ENCODE assay signal across 1 cellular context in the genomic region with DNA sequence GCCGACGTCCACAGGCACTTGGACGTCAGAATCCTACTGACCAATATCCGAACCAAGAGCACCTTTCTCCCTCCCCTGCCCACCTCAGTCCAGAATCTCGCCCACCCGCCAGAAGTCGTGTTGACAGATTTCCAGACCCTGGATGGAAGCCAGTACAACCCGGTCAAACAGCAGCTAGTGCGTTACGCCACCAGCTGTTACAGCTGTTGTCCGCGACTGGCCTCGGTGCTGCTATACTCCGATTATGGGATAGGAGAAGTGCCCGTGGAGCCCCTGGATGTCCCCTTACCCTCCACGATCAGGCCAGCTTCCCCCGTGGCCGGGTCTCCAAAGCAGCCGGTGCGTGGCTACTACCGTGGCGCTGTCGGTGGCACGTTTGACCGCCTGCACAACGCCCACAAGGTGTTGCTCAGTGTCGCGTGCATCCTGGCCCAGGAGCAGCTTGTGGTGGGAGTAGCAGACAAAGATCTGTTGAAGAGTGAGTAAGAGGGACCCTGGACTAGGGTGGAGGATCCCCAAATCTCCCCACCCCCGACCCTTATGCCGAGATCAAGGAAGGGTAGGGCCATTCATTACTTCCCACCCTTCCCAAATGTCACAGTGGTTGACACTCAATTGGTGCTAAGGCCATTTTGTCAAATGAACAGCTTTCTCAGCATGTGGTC.
TF ChIP-seq lines count a peak whose summit lies in the region.

No MANE protein-coding gene starts in this region.

TF ChIP-seq in HepG2, 621 proteins besides CTCF, POLR2A, EP300 and RAD21 (continued from another document and continues in another):
- TF ChIP-seq, protein P1, sequence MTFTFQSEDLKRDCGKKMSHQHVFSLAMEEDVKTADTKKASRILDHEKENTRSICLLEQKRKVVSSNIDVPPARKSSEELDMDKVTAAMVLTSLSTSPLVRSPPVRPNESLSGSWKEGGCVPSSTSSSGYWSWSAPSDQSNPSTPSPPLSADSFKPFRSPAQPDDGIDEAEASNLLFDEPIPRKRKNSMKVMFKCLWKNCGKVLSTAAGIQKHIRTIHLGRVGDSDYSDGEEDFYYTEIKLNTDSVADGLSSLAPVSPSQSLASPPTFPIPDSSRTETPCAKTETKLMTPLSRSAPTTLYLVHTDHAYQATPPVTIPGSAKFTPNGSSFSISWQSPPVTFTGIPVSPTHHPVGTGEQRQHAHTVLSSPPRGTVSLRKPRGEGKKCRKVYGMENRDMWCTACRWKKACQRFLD (CRISPR knock-in tag; IDR thresholded peaks at IDR 0.05; ENCODE audit: borderline replicate concordance) = no peak
- TF ChIP-seq ZSCAN9 (CRISPR knock-in tag; IDR thresholded peaks at IDR 0.05; ENCODE audit: borderline replicate concordance) (no peak), BORCS8-MEF2B (CRISPR knock-in tag; IDR thresholded peaks at IDR 0.05) (0 out of 2 replicates have a peak, but pooled peaks have one; percentile 48), PCBP1 (IDR thresholded peaks at IDR 0.05; ENCODE audit: borderline replicate concordance, low read depth, low read length) (no peak), SRY (CRISPR knock-in tag; IDR thresholded peaks at IDR 0.05) (no peak), KLF11 (CRISPR knock-in tag; IDR thresholded peaks at IDR 0.05) (no peak), HOXA5 (CRISPR knock-in tag; IDR thresholded peaks at IDR 0.05) (peak; percentile 43; the same call in 1 of the 2 replicates), ZBTB38 (CRISPR knock-in tag; IDR thresholded peaks at IDR 0.05) (no peak), TOPORS (CRISPR knock-in tag; IDR thresholded peaks at IDR 0.05) (no peak), ZNF564 (CRISPR knock-in tag; IDR thresholded peaks at IDR 0.05) (peak; percentile 12; the same call in 1 of the 2 replicates), TRIM24 (CRISPR knock-in tag; IDR thresholded peaks at IDR 0.05) (no peak), TBX2 (CRISPR knock-in tag; IDR thresholded peaks at IDR 0.05; ENCODE audit: borderline replicate concordance) (no peak; the same call in 1 of the 2 replicates), SMAD3 (CRISPR knock-in tag; IDR thresholded peaks at IDR 0.05) (no peak), ZNF670 (CRISPR knock-in tag; IDR thresholded peaks at IDR 0.05; ENCODE audit: borderline replicate concordance) (no peak), ZBTB7B (CRISPR knock-in tag; IDR thresholded peaks at IDR 0.05) (no peak; the same call in 1 of the 2 replicates), SAP130 (CRISPR knock-in tag; IDR thresholded peaks at IDR 0.05; ENCODE audit: low read depth) (peak; percentile 47), ZEB1 (IDR thresholded peaks at IDR 0.05; ENCODE audit: insufficient replicate concordance, low read depth) (no peak), ZNF839 (CRISPR knock-in tag; IDR thresholded peaks at IDR 0.05; ENCODE audit: borderline replicate concordance) (no peak), MIER2 (CRISPR knock-in tag; IDR thresholded peaks at IDR 0.05) (no peak), FOSL1 (CRISPR knock-in tag; IDR thresholded peaks at IDR 0.05; ENCODE audit: borderline replicate concordance) (no peak), PHF20 (CRISPR knock-in tag; IDR thresholded peaks at IDR 0.05) (no peak; the same call in 1 of the 2 replicates), ZKSCAN5 (CRISPR knock-in tag; IDR thresholded peaks at IDR 0.05) (0 out of 2 replicates have a peak, but pooled peaks have one; percentile 2), SNAPC2 (CRISPR knock-in tag; IDR thresholded peaks at IDR 0.05) (no peak), NKX3-1 (CRISPR knock-in tag; IDR thresholded peaks at IDR 0.05) (no peak), U2AF1 (optimal IDR thresholded peaks at IDR 0.05; ENCODE audit: low read depth, low read length) (no peak), ZNF790 (CRISPR knock-in tag; IDR thresholded peaks at IDR 0.05; ENCODE audit: borderline replicate concordance) (no peak), ISL2 (CRISPR knock-in tag; IDR thresholded peaks at IDR 0.05) (no peak), NFYC (CRISPR knock-in tag; IDR thresholded peaks at IDR 0.05) (no peak), TEAD2 (CRISPR knock-in tag; IDR thresholded peaks at IDR 0.05) (no peak), ZNF496 (CRISPR knock-in tag; IDR thresholded peaks at IDR 0.05; ENCODE audit: insufficient replicate concordance) (no peak), TOE1 (CRISPR knock-in tag; IDR thresholded peaks at IDR 0.05) (no peak), RCOR2 (CRISPR knock-in tag; IDR thresholded peaks at IDR 0.05) (no peak), SIX1 (CRISPR knock-in tag; IDR thresholded peaks at IDR 0.05; ENCODE audit: borderline replicate concordance) (no peak), MAF1 (CRISPR knock-in tag; IDR thresholded peaks at IDR 0.05; ENCODE audit: borderline replicate concordance) (no peak), REPIN1 (CRISPR knock-in tag; IDR thresholded peaks at IDR 0.05; ENCODE audit: borderline replicate concordance, low read depth) (0 out of 2 replicates have a peak, but pooled peaks have one; percentile 5), GABPB1 (CRISPR knock-in tag; IDR thresholded peaks at IDR 0.05) (no peak), ESRRA (CRISPR knock-in tag; IDR thresholded peaks at IDR 0.05; ENCODE audit: low read depth) (no peak)
- TF ChIP-seq, protein P2, sequence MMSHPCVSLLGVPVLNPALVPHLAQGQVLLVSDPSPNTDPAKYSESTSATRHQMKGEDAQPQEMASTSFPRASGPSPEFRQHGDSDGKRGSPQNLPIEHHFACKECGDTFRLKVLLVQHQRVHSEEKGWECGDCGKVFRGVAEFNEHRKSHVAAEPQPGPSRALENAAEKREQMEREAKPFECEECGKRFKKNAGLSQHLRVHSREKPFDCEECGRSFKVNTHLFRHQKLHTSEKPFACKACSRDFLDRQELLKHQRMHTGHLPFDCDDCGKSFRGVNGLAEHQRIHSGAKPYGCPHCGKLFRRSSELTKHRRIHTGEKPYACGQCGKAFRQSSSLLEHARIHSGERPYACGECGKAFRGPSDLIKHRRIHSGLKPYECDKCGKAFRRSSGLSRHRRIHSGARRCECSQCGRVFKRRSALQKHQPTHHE (CRISPR knock-in tag; IDR thresholded peaks at IDR 0.05; ENCODE audit: borderline replicate concordance) = no peak
- TF ChIP-seq, protein P3, sequence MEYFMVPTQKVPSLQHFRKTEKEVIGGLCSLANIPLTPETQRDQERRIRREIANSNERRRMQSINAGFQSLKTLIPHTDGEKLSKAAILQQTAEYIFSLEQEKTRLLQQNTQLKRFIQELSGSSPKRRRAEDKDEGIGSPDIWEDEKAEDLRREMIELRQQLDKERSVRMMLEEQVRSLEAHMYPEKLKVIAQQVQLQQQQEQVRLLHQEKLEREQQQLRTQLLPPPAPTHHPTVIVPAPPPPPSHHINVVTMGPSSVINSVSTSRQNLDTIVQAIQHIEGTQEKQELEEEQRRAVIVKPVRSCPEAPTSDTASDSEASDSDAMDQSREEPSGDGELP (IDR thresholded peaks at IDR 0.05; ENCODE audit: borderline replicate concordance, low read depth) = peak; percentile 89
- TF ChIP-seq, protein P4, sequence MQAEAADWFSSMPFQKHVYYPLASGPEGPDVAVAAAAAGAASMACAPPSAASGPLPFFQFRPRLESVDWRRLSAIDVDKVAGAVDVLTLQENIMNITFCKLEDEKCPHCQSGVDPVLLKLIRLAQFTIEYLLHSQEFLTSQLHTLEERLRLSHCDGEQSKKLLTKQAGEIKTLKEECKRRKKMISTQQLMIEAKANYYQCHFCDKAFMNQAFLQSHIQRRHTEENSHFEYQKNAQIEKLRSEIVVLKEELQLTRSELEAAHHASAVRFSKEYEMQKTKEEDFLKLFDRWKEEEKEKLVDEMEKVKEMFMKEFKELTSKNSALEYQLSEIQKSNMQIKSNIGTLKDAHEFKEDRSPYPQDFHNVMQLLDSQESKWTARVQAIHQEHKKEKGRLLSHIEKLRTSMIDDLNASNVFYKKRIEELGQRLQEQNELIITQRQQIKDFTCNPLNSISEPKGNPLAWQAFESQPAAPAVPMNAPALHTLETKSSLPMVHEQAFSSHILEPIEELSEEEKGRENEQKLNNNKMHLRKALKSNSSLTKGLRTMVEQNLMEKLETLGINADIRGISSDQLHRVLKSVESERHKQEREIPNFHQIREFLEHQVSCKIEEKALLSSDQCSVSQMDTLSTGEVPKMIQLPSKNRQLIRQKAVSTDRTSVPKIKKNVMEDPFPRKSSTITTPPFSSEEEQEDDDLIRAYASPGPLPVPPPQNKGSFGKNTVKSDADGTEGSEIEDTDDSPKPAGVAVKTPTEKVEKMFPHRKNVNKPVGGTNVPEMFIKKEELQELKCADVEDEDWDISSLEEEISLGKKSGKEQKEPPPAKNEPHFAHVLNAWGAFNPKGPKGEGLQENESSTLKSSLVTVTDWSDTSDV (CRISPR knock-in tag; IDR thresholded peaks at IDR 0.05) = no peak
- TF ChIP-seq, protein P5, sequence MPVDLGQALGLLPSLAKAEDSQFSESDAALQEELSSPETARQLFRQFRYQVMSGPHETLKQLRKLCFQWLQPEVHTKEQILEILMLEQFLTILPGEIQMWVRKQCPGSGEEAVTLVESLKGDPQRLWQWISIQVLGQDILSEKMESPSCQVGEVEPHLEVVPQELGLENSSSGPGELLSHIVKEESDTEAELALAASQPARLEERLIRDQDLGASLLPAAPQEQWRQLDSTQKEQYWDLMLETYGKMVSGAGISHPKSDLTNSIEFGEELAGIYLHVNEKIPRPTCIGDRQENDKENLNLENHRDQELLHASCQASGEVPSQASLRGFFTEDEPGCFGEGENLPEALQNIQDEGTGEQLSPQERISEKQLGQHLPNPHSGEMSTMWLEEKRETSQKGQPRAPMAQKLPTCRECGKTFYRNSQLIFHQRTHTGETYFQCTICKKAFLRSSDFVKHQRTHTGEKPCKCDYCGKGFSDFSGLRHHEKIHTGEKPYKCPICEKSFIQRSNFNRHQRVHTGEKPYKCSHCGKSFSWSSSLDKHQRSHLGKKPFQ (CRISPR knock-in tag; IDR thresholded peaks at IDR 0.05; ENCODE audit: insufficient replicate concordance) = no peak
- TF ChIP-seq, protein P6, sequence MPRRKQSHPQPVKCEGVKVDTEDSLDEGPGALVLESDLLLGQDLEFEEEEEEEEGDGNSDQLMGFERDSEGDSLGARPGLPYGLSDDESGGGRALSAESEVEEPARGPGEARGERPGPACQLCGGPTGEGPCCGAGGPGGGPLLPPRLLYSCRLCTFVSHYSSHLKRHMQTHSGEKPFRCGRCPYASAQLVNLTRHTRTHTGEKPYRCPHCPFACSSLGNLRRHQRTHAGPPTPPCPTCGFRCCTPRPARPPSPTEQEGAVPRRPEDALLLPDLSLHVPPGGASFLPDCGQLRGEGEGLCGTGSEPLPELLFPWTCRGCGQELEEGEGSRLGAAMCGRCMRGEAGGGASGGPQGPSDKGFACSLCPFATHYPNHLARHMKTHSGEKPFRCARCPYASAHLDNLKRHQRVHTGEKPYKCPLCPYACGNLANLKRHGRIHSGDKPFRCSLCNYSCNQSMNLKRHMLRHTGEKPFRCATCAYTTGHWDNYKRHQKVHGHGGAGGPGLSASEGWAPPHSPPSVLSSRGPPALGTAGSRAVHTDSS (CRISPR knock-in tag; conservative IDR thresholded peaks at IDR 0.05) = no peak
- TF ChIP-seq, protein P7, sequence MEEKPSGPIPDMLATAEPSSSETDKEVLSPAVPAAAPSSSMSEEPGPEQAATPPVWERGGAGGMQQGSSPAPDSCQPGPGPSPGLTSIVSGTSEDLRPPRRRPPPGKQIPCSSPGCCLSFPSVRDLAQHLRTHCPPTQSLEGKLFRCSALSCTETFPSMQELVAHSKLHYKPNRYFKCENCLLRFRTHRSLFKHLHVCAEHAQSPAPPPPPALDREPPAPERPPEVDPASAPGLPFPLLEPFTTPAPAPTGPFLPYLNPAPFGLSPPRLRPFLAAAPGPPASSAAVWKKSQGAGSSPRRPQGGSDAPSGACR (CRISPR knock-in tag; IDR thresholded peaks at IDR 0.05) = no peak
- TF ChIP-seq, protein P8, sequence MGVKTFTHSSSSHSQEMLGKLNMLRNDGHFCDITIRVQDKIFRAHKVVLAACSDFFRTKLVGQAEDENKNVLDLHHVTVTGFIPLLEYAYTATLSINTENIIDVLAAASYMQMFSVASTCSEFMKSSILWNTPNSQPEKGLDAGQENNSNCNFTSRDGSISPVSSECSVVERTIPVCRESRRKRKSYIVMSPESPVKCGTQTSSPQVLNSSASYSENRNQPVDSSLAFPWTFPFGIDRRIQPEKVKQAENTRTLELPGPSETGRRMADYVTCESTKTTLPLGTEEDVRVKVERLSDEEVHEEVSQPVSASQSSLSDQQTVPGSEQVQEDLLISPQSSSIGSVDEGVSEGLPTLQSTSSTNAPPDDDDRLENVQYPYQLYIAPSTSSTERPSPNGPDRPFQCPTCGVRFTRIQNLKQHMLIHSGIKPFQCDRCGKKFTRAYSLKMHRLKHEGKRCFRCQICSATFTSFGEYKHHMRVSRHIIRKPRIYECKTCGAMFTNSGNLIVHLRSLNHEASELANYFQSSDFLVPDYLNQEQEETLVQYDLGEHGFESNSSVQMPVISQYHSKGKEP (CRISPR knock-in tag; IDR thresholded peaks at IDR 0.05) = 0 out of 2 replicates have a peak, but pooled peaks have one; percentile 0
- TF ChIP-seq, protein P9, sequence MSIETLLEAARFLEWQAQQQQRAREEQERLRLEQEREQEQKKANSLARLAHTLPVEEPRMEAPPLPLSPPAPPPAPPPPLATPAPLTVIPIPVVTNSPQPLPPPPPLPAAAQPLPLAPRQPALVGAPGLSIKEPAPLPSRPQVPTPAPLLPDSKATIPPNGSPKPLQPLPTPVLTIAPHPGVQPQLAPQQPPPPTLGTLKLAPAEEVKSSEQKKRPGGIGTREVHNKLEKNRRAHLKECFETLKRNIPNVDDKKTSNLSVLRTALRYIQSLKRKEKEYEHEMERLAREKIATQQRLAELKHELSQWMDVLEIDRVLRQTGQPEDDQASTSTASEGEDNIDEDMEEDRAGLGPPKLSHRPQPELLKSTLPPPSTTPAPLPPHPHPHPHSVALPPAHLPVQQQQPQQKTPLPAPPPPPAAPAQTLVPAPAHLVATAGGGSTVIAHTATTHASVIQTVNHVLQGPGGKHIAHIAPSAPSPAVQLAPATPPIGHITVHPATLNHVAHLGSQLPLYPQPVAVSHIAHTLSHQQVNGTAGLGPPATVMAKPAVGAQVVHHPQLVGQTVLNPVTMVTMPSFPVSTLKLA (IDR thresholded peaks at IDR 0.05) = no peak
- TF ChIP-seq, protein P10, sequence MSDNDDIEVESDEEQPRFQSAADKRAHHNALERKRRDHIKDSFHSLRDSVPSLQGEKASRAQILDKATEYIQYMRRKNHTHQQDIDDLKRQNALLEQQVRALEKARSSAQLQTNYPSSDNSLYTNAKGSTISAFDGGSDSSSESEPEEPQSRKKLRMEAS (IDR thresholded peaks at IDR 0.05) = peak; percentile 17; the same call in 1 of the 2 replicates
